1 cellular context compared by ENCODE assay signal in the genomic region with DNA sequence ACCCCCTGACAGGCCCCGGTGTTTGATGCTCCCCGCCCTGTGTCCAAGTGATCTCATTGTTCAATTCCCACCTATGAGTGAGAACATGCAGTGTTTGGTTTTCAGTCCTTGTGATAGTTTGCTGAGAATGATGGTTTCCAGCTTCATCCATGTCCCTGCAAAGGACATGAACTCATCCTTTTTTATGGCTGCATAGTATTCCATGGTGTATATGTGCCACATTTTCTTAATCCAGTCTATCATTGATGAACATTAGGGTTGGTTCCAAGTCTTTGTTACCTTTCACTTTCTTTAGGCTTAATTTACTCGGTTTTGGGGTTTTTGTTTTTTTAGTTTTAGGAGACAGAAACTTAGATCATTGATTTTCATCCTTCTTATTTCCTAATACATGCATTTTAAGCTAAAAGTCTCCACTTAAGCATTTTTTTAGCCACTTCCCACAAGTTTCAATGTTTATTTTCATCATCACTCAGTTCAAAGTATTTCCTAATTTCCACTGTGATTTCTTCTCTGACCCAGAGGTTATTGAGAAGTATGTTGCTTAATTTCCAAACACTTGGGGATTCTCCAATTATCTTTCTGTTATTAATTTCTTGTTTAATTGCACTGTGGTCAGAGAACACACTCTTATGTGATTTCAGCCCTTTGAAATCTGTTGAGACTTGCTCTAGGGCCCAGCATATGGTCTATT.
TF ChIP-seq lines count a peak whose summit lies in the region.

No MANE protein-coding gene starts in this region.

TF ChIP-seq in HEK293, 187 proteins besides CTCF, POLR2A, EP300 and RAD21 (continued from another document):
- TF ChIP-seq, protein P1, sequence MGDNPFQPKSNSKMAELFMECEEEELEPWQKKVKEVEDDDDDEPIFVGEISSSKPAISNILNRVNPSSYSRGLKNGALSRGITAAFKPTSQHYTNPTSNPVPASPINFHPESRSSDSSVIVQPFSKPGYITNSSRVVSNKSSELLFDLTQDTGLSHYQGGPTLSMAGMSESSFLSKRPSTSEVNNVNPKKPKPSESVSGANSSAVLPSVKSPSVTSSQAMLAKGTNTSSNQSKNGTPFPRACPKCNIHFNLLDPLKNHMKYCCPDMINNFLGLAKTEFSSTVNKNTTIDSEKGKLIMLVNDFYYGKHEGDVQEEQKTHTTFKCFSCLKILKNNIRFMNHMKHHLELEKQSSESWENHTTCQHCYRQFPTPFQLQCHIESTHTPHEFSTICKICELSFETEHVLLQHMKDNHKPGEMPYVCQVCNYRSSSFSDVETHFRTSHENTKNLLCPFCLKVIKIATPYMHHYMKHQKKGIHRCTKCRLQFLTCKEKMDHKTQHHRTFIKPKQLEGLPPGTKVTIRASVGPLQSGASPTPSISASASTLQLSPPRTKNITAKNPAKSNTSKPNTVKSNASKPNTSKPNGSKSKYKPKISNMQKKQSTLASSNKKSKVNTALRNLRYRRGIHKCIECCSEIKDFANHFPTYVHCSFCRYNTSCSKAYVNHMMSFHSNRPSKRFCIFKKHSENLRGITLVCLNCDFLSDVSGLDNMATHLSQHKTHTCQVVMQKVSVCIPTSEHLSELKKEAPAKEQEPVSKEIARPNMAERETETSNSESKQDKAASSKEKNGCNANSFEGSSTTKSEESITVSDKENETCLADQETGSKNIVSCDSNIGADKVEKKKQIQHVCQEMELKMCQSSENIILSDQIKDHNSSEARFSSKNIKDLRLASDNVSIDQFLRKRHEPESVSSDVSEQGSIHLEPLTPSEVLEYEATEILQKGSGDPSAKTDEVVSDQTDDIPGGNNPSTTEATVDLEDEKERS (tag by site-specific recombination; IDR thresholded peaks at IDR 0.05) = peak; percentile 62; the same call in 1 of the 2 replicates
